13 cellular contexts compared by ENCODE assay signal in genomic region chr1:116506132-116507004, GRCh38.
DNase-seq lines count a peak whose midpoint lies in the region; ATAC-seq, FAIRE-seq and TF ChIP-seq lines count a peak whose summit lies in the region.
"Had no signal": no experiment of that assay in that cellular context is flagged by ENCODE, and none has a peak within 500 bp of the region (broad histone marks: within the 10 kb centered on the region; RNA-seq: fewer than 3 reads in every experiment).

No MANE protein-coding gene starts in this region.

- POLR2A ChIA-PET in K562 (lab: Yijun Ruan, JAX): interaction anchor here (0.6 to 1.5 kb wide), 2 partner anchors 8 to 16 kb away, joined by 3 to 5 read pairs; no protein-coding TSS in a partner anchor

- TF ChIP-seq RAD21 in K562 (CRISPR knock-in tag; conservative IDR thresholded peaks at IDR 0.05 in 1 of 2, IDR thresholded peaks at IDR 0.05 in 1 of 2): no peak

- H3K27ac ChIP-seq in K562 (ENCODE audit: extremely low read depth, low read depth, low read length): peak overlapping the region; percentile 99; the same call in 2 of the 3 replicates

- H3K9ac ChIP-seq in K562 (ENCODE audit: insufficient read depth in 1 of 2, low read depth in 2 of 2, low read length in 2 of 2): no peak overlapping the region

- H3K27me3 ChIP-seq in K562 (ENCODE audit: control insufficient read depth in 2 of 2, insufficient read depth in 2 of 2, low read length in 2 of 2): no peaks in the 10 kb centered on the region

- peaks cover 1% of the 10 kb centered on the region for H3K9me3 Mint-ChIP-seq in activated CD8-positive, alpha-beta memory T cell treated with anti-CD3 and anti-CD28 coated beads, Interleukin-2, amount 10 ng/mL, durations not matched to agents 7 days and 5 days (ENCODE audit: low read depth)
- H3K9me3 Mint-ChIP-seq in stimulated activated naive B cell treated with anti-CD40 and anti-IgM and Interleukin-4, amounts not matched to agents 10 μg/mL and 1 μg/mL and 100 μg/mL, for 72 hours: no peaks in the 10 kb centered on the region
- H3K9me3 Mint-ChIP-seq: brain had no signal

- TF ChIP-seq POLR2A in K562 (conservative IDR thresholded peaks at IDR 0.05): no peak

- ATAC-seq in activated CD8-positive, alpha-beta memory T cell treated with anti-CD3 and anti-CD28 coated beads, Interleukin-2, amount 10 ng/mL, durations not matched to agents 7 days and 5 days: no peak
- ATAC-seq in K562 (no peak), GM18861 (IDR thresholded peaks at IDR 0.05; ENCODE audit: unreplicated experiment) (no peak)
- no peak for ATAC-seq in stimulated activated naive B cell treated with anti-CD40 and anti-IgM and Interleukin-4, amounts not matched to agents 10 μg/mL and 1 μg/mL and 100 μg/mL, for 72 hours (replicated peaks)

- H2AFZ ChIP-seq in K562 (ENCODE audit: low read depth, low read length): peak overlapping the region; percentile 15

- no peak overlapping the region for H3K4me3 Mint-ChIP-seq in activated CD8-positive, alpha-beta memory T cell treated with anti-CD3 and anti-CD28 coated beads, Interleukin-2, amount 10 ng/mL, durations not matched to agents 7 days and 5 days
- no peak overlapping the region for H3K4me3 Mint-ChIP-seq in stimulated activated naive B cell treated with anti-CD40 and anti-IgM and Interleukin-4, amounts not matched to agents 10 μg/mL and 1 μg/mL and 100 μg/mL, for 72 hours
- H3K4me3 Mint-ChIP-seq: brain had no signal

- no peaks in the 10 kb centered on the region for H3K79me2 ChIP-seq in K562 (ENCODE audit: control insufficient read depth, insufficient read depth, low read length)

- no peaks in the 10 kb centered on the region for H3K27me3 Mint-ChIP-seq in activated CD8-positive, alpha-beta memory T cell treated with anti-CD3 and anti-CD28 coated beads, Interleukin-2, amount 10 ng/mL, durations not matched to agents 7 days and 5 days
- no peaks in the 10 kb centered on the region for H3K27me3 Mint-ChIP-seq in stimulated activated naive B cell treated with anti-CD40 and anti-IgM and Interleukin-4, amounts not matched to agents 10 μg/mL and 1 μg/mL and 100 μg/mL, for 72 hours
- H3K27me3 Mint-ChIP-seq: brain had no signal

- H3K4me1 Mint-ChIP-seq in activated CD8-positive, alpha-beta memory T cell treated with anti-CD3 and anti-CD28 coated beads, Interleukin-2, amount 10 ng/mL, durations not matched to agents 7 days and 5 days: peaks cover 84% of the 10 kb centered on the region
- H3K4me1 Mint-ChIP-seq in stimulated activated naive B cell treated with anti-CD40 and anti-IgM and Interleukin-4, amounts not matched to agents 10 μg/mL and 1 μg/mL and 100 μg/mL, for 72 hours: peaks cover 45 to 72% of the 10 kb centered on the region in 2 donors
- H3K4me1 Mint-ChIP-seq: brain had no signal

- no peak overlapping the region for H3K4me3 ChIP-seq in K562

- H3K36me3 Mint-ChIP-seq in activated CD8-positive, alpha-beta memory T cell treated with anti-CD3 and anti-CD28 coated beads, Interleukin-2, amount 10 ng/mL, durations not matched to agents 7 days and 5 days: peaks cover 30% of the 10 kb centered on the region
- peaks cover 28 to 38% of the 10 kb centered on the region in 2 donors for H3K36me3 Mint-ChIP-seq in stimulated activated naive B cell treated with anti-CD40 and anti-IgM and Interleukin-4, amounts not matched to agents 10 μg/mL and 1 μg/mL and 100 μg/mL, for 72 hours
- H3K36me3 Mint-ChIP-seq: brain had no signal

- FAIRE-seq in K562 (lab: Jason Lieb, UNC): no peak
- FAIRE-seq: endometrium, urothelium cell line had no signal

- no peaks in the 10 kb centered on the region for H4K20me1 ChIP-seq in K562 (replicated peaks; ENCODE audit: control insufficient read depth, insufficient read depth, low read length)

- no peaks in the 10 kb centered on the region; the same call in 1 of the 2 replicates for H3K9me3 ChIP-seq in K562 (replicated peaks; ENCODE audit: control insufficient read depth, insufficient read depth, low read depth, low read length)

- in situ Hi-C loops in K562 (cut with MboI): loop anchor here (5.0 to 10.0 kb wide), 2 partner anchors 551 to 702 kb away; no protein-coding TSS in a partner anchor
- in situ Hi-C loops in KBM-7 (cut with MboI; ENCODE audit: low pct_unique_long_range_greater_than_20kb, low sequenced_read_pairs): no loop called here

- peaks cover 36 to 74% of the 10 kb centered on the region in 2 experiments for H3K4me1 ChIP-seq in K562 (replicated peaks in 1 of 2; ENCODE audit: control insufficient read depth in 2 of 2, insufficient read depth in 2 of 2, low read length in 2 of 2)

- CTCF ChIA-PET in activated CD8-positive, alpha-beta memory T cell treated with anti-CD3 and anti-CD28 coated beads, Interleukin-2, amount 10 ng/mL, durations not matched to agents 7 days and 5 days (lab: Charles Lee): interaction anchor here (1.1 to 3.2 kb wide), 4 partner anchors 8 to 353 kb away, joined by 3 to 38 read pairs (median 4); no protein-coding TSS in a partner anchor
- CTCF ChIA-PET in K562 (lab: Yijun Ruan, JAX; ENCODE audit: low intra/inter-chr PET ratio): no interaction called here

- peak; percentile 41 for DNase-seq in activated CD8-positive, alpha-beta memory T cell treated with anti-CD3 and anti-CD28 coated beads, Interleukin-2, amount 10 ng/mL, durations not matched to agents 7 days and 5 days
- DNase-seq in activated CD8-positive, alpha-beta memory T cell treated with anti-CD3 and anti-CD28 coated beads for 24 hours: no peak
- peak; percentile 61 to 87 for DNase-seq in NCI-H524 (lab: John Stamatoyannopoulos, UW)
- peak in 1 of 4 experiments; percentile 54 for DNase-seq in K562 (ENCODE audit: extremely low read depth in 1 of 4, low spot score in 3 of 4)
- DNase-seq in stimulated activated naive B cell treated with anti-CD40 and anti-IgM and Interleukin-4, amounts not matched to agents 10 μg/mL and 1 μg/mL and 100 μg/mL, for 72 hours: no peak
- DNase-seq in NK-92 treated with Interleukin-12 subunit alpha and Interleukin-12 subunit beta, amount 100 ng/mL, for 24 hours (lab: John Stamatoyannopoulos, UW): no peak
- DNase-seq in KBM-7: no peak
- DNase-seq: Kasumi-1, SHP77 had no signal

- intact Hi-C loops in K562 (cut with micrococcal nuclease): loop anchor here (10.0 kb wide), 1 partner anchor 548 kb away; no protein-coding TSS in a partner anchor

- 70% methylated on average over 7 of the region's 7 CpGs for WGBS in K562 (ENCODE audit: insufficient coverage, low coverage, missing lambda C conversion rate)

- peak overlapping the region; percentile 92 for H3K27ac Mint-ChIP-seq in activated CD8-positive, alpha-beta memory T cell treated with anti-CD3 and anti-CD28 coated beads, Interleukin-2, amount 10 ng/mL, durations not matched to agents 7 days and 5 days
- peak overlapping the region; percentile 5 for H3K27ac Mint-ChIP-seq in stimulated activated naive B cell treated with anti-CD40 and anti-IgM and Interleukin-4, amounts not matched to agents 10 μg/mL and 1 μg/mL and 100 μg/mL, for 72 hours
- H3K27ac Mint-ChIP-seq: brain had no signal

- no TSS peak for BruUV-seq in K562 (replicated peaks; lab: Mats Ljungman, UMichigan)

- H3K4me2 ChIP-seq in K562 (ENCODE audit: insufficient read depth, low read length): no peak overlapping the region

- TF ChIP-seq CTCF in K562 (IDR thresholded peaks at IDR 0.05 in 2 of 3, conservative IDR thresholded peaks at IDR 0.05 in 1 of 3; ENCODE audit: insufficient read depth in 2 of 3, low read depth in 1 of 3, low read length in 3 of 3): no peak

- H3K9me1 ChIP-seq in K562 (ENCODE audit: control insufficient read depth, insufficient read depth, low read length): no peaks in the 10 kb centered on the region

- H3K36me3 ChIP-seq in K562 (ENCODE audit: control insufficient read depth, insufficient read depth, low read length): no peaks in the 10 kb centered on the region

- TF ChIP-seq EP300 in K562 (IDR thresholded peaks at IDR 0.05; ENCODE audit: low read length): no peak

TF ChIP-seq in K562, 482 proteins besides CTCF, POLR2A, EP300 and RAD21 (continues in another document):
- peak; percentile 90 for TF ChIP-seq HMBOX1 (IDR thresholded peaks at IDR 0.05)
- TF ChIP-seq NUFIP1 (IDR thresholded peaks at IDR 0.05; ENCODE audit: partially characterized antibody): no peak
- TF ChIP-seq SREBF1 (IDR thresholded peaks at IDR 0.05; ENCODE audit: borderline replicate concordance, low read depth, low read length): no peak
- TF ChIP-seq CAMTA2 (CRISPR knock-in tag; conservative IDR thresholded peaks at IDR 0.05): no peak
- TF ChIP-seq HMGXB4 (CRISPR knock-in tag; IDR thresholded peaks at IDR 0.05): no peak
- TF ChIP-seq MIER1 (IDR thresholded peaks at IDR 0.05; ENCODE audit: low read depth): no peak
- 0 out of 2 replicates have a peak, but pooled peaks have one; percentile 19 for TF ChIP-seq SMARCA4 (IDR thresholded peaks at IDR 0.05)
- TF ChIP-seq JUND (IDR thresholded peaks at IDR 0.05; ENCODE audit: borderline replicate concordance, low read depth, low read length): peak; percentile 27; the same call in 1 of the 2 replicates
- TF ChIP-seq JUND (tag; IDR thresholded peaks at IDR 0.05; ENCODE audit: borderline replicate concordance, low read depth, low read length): no peak

Comparison
In these comparisons a context has a peak if more than half of its experiments do, and no peak if none do; other contexts are left out.
1. DNase-seq: peak in activated CD8-positive, alpha-beta memory T cell treated with anti-CD3 and anti-CD28 coated beads, Interleukin-2, amount 10 ng/mL, durations not matched to agents 7 days and 5 days (single experiment) and NCI-H524 (2 of 2); none in activated CD8-positive, alpha-beta memory T cell treated with anti-CD3 and anti-CD28 coated beads for 24 hours (single experiment), stimulated activated naive B cell treated with anti-CD40 and anti-IgM and Interleukin-4, amounts not matched to agents 10 μg/mL and 1 μg/mL and 100 μg/mL, for 72 hours (single experiment), NK-92 treated with Interleukin-12 subunit alpha and Interleukin-12 subunit beta, amount 100 ng/mL, for 24 hours (single experiment) and KBM-7 (single experiment).